ENCODE assay signal across 1 cellular context in the genomic region with DNA sequence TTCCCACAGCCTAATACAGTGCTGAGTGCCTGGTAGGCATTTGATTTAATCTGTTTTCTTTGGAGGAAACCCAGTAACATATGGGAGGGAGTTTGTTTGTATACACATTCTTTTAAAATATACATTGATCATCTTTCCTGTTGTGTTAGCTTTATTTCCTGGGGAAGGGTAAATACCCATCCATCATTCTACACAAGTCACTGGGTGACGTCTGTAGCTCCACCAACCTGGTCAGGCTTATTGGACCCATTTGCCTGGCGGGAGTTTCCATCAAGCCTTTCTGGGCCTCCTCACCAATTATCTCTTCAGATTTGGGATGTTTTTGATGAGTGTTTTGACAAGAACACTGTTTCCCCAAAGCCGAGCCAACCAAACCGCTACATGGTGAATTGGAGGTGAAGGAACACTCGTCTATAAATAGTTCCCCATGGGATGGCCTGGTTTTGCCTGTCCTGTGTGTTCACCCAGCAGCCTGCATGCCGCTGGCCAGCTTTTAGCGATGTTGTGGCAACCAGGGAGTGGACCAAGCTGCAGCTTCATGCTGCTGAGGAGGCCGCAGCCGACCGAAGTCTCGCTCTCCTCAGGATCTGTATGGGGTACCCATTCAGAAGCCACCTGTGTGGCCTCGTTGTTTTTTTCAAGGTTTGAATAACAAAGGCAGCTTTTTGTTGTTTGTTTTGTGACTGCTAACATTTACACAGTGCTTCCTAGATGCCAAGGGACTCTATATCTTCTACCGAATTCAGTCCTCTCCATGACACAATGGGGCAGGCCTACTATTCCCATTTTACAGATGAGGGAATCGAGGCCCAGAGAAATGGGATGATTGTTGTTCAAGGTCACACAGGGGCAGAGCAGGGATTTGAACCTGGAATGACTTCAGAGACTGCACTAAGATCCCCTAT.
TF ChIP-seq lines count a peak whose summit lies in the region.

No MANE protein-coding gene starts in this region.

TF ChIP-seq in HepG2, 621 proteins besides CTCF, POLR2A, EP300 and RAD21 (continues in another document):
- TF ChIP-seq, protein P1, sequence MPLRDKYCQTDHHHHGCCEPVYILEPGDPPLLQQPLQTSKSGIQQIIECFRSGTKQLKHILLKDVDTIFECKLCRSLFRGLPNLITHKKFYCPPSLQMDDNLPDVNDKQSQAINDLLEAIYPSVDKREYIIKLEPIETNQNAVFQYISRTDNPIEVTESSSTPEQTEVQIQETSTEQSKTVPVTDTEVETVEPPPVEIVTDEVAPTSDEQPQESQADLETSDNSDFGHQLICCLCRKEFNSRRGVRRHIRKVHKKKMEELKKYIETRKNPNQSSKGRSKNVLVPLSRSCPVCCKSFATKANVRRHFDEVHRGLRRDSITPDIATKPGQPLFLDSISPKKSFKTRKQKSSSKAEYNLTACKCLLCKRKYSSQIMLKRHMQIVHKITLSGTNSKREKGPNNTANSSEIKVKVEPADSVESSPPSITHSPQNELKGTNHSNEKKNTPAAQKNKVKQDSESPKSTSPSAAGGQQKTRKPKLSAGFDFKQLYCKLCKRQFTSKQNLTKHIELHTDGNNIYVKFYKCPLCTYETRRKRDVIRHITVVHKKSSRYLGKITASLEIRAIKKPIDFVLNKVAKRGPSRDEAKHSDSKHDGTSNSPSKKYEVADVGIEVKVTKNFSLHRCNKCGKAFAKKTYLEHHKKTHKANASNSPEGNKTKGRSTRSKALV (CRISPR knock-in tag; IDR thresholded peaks at IDR 0.05) = no peak
- TF ChIP-seq NR2F6 (IDR thresholded peaks at IDR 0.05) (no peak), NR2F6 (CRISPR knock-in tag; IDR thresholded peaks at IDR 0.05) (no peak), KAT8 (CRISPR knock-in tag; IDR thresholded peaks at IDR 0.05) (peak; percentile 31; the same call in 1 of the 2 replicates), LCORL (IDR thresholded peaks at IDR 0.05) (no peak), LCORL (CRISPR knock-in tag; IDR thresholded peaks at IDR 0.05) (no peak), U2AF2 (IDR thresholded peaks at IDR 0.05; ENCODE audit: low read depth, low read length) (no peak), NCOA5 (CRISPR knock-in tag; IDR thresholded peaks at IDR 0.05) (no peak), JUND (CRISPR knock-in tag; IDR thresholded peaks at IDR 0.05) (no peak), ZNF235 (CRISPR knock-in tag; IDR thresholded peaks at IDR 0.05; ENCODE audit: borderline replicate concordance) (no peak), HMG20B (CRISPR knock-in tag; conservative IDR thresholded peaks at IDR 0.05) (no peak), KDM4B (CRISPR knock-in tag; IDR thresholded peaks at IDR 0.05) (no peak), SRSF1 (optimal IDR thresholded peaks at IDR 0.05; ENCODE audit: low read depth, low read length) (no peak), ZFP41 (CRISPR knock-in tag; IDR thresholded peaks at IDR 0.05; ENCODE audit: borderline replicate concordance) (no peak), ZNF546 (CRISPR knock-in tag; conservative IDR thresholded peaks at IDR 0.05) (no peak), NR2F1 (CRISPR knock-in tag; IDR thresholded peaks at IDR 0.05) (no peak), HOXD1 (CRISPR knock-in tag; IDR thresholded peaks at IDR 0.05) (peak; percentile 99), CCAR2 (optimal IDR thresholded peaks at IDR 0.05; ENCODE audit: low read depth, low read length) (no peak), MTF1 (CRISPR knock-in tag; IDR thresholded peaks at IDR 0.05) (no peak), NRL (CRISPR knock-in tag; IDR thresholded peaks at IDR 0.05; ENCODE audit: borderline replicate concordance) (no peak), ZNF629 (CRISPR knock-in tag; conservative IDR thresholded peaks at IDR 0.05) (peak; percentile 95), CBX2 (IDR thresholded peaks at IDR 0.05; ENCODE audit: low read depth, low read length) (no peak), CBX2 (CRISPR knock-in tag; IDR thresholded peaks at IDR 0.05; ENCODE audit: low read depth) (no peak), ZNF432 (CRISPR knock-in tag; IDR thresholded peaks at IDR 0.05; ENCODE audit: borderline replicate concordance) (no peak), CHD4 (IDR thresholded peaks at IDR 0.05; ENCODE audit: borderline replicate concordance, low read length) (peak; percentile 76; the same call in 1 of the 2 replicates), MED13 (CRISPR knock-in tag; IDR thresholded peaks at IDR 0.05) (no peak), TCF7 (IDR thresholded peaks at IDR 0.05; ENCODE audit: low read depth) (no peak), SOX13 (IDR thresholded peaks at IDR 0.05) (no peak), SOX13 (CRISPR knock-in tag; conservative IDR thresholded peaks at IDR 0.05 in 1 of 2, IDR thresholded peaks at IDR 0.05 in 1 of 2) (peak in 1 of 2 experiments; percentile 47; a peak in 2 of 4 replicates), CHD2 (IDR thresholded peaks at IDR 0.05; ENCODE audit: low read depth, low read length) (no peak), ZNF430 (CRISPR knock-in tag; IDR thresholded peaks at IDR 0.05) (no peak), ZNF326 (CRISPR knock-in tag; IDR thresholded peaks at IDR 0.05; ENCODE audit: borderline replicate concordance) (no peak), AGO2 (optimal IDR thresholded peaks at IDR 0.05; ENCODE audit: low read depth, low read length) (no peak), ZNF383 (CRISPR knock-in tag; IDR thresholded peaks at IDR 0.05; ENCODE audit: borderline replicate concordance) (no peak), ZNF263 (CRISPR knock-in tag; IDR thresholded peaks at IDR 0.05) (no peak), ZNF143 (CRISPR knock-in tag; IDR thresholded peaks at IDR 0.05) (no peak), MED8 (CRISPR knock-in tag; IDR thresholded peaks at IDR 0.05; ENCODE audit: insufficient replicate concordance) (no peak), ZBTB38 (CRISPR knock-in tag; IDR thresholded peaks at IDR 0.05) (peak; percentile 79; the same call in 1 of the 2 replicates), ATRX (CRISPR knock-in tag; IDR thresholded peaks at IDR 0.05; ENCODE audit: borderline replicate concordance) (no peak), SAP130 (CRISPR knock-in tag; IDR thresholded peaks at IDR 0.05; ENCODE audit: low read depth) (peak; percentile 19)
- TF ChIP-seq, protein P2, sequence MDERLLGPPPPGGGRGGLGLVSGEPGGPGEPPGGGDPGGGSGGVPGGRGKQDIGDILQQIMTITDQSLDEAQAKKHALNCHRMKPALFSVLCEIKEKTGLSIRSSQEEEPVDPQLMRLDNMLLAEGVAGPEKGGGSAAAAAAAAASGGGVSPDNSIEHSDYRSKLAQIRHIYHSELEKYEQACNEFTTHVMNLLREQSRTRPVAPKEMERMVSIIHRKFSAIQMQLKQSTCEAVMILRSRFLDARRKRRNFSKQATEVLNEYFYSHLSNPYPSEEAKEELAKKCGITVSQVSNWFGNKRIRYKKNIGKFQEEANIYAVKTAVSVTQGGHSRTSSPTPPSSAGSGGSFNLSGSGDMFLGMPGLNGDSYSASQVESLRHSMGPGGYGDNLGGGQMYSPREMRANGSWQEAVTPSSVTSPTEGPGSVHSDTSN (CRISPR knock-in tag; IDR thresholded peaks at IDR 0.05) = no peak
- TF ChIP-seq, protein P3, sequence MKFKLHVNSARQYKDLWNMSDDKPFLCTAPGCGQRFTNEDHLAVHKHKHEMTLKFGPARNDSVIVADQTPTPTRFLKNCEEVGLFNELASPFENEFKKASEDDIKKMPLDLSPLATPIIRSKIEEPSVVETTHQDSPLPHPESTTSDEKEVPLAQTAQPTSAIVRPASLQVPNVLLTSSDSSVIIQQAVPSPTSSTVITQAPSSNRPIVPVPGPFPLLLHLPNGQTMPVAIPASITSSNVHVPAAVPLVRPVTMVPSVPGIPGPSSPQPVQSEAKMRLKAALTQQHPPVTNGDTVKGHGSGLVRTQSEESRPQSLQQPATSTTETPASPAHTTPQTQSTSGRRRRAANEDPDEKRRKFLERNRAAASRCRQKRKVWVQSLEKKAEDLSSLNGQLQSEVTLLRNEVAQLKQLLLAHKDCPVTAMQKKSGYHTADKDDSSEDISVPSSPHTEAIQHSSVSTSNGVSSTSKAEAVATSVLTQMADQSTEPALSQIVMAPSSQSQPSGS (CRISPR knock-in tag; IDR thresholded peaks at IDR 0.05) = no peak
- TF ChIP-seq, protein P4, sequence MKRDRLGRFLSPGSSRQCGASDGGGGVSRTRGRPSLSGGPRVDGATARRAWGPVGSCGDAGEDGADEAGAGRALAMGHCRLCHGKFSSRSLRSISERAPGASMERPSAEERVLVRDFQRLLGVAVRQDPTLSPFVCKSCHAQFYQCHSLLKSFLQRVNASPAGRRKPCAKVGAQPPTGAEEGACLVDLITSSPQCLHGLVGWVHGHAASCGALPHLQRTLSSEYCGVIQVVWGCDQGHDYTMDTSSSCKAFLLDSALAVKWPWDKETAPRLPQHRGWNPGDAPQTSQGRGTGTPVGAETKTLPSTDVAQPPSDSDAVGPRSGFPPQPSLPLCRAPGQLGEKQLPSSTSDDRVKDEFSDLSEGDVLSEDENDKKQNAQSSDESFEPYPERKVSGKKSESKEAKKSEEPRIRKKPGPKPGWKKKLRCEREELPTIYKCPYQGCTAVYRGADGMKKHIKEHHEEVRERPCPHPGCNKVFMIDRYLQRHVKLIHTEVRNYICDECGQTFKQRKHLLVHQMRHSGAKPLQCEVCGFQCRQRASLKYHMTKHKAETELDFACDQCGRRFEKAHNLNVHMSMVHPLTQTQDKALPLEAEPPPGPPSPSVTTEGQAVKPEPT (CRISPR knock-in tag; IDR thresholded peaks at IDR 0.05; ENCODE audit: low read depth) = no peak
- TF ChIP-seq, protein P5, sequence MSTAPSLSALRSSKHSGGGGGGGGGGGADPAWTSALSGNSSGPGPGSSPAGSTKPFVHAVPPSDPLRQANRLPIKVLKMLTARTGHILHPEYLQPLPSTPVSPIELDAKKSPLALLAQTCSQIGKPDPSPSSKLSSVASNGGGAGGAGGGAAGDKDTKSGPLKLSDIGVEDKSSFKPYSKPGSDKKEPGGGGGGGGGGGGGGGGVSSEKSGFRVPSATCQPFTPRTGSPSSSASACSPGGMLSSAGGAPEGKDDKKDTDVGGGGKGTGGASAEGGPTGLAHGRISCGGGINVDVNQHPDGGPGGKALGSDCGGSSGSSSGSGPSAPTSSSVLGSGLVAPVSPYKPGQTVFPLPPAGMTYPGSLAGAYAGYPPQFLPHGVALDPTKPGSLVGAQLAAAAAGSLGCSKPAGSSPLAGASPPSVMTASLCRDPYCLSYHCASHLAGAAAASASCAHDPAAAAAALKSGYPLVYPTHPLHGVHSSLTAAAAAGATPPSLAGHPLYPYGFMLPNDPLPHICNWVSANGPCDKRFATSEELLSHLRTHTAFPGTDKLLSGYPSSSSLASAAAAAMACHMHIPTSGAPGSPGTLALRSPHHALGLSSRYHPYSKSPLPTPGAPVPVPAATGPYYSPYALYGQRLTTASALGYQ (CRISPR knock-in tag; IDR thresholded peaks at IDR 0.05) = no peak
- TF ChIP-seq, protein P6, sequence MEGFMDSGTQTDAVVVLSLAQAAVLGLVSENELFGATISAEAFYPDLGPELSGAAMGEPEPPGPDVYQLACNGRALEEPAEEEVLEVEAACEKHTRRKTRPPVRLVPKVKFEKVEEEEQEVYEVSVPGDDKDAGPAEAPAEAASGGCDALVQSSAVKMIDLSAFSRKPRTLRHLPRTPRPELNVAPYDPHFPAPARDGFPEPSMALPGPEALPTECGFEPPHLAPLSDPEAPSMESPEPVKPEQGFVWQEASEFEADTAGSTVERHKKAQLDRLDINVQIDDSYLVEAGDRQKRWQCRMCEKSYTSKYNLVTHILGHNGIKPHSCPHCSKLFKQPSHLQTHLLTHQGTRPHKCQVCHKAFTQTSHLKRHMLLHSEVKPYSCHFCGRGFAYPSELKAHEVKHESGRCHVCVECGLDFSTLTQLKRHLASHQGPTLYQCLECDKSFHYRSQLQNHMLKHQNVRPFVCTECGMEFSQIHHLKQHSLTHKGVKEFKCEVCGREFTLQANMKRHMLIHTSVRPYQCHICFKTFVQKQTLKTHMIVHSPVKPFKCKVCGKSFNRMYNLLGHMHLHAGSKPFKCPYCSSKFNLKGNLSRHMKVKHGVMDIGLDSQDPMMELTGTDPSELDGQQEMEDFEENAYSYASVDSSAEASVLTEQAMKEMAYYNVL (CRISPR knock-in tag; IDR thresholded peaks at IDR 0.05; ENCODE audit: borderline replicate concordance) = no peak
- TF ChIP-seq, protein P7, sequence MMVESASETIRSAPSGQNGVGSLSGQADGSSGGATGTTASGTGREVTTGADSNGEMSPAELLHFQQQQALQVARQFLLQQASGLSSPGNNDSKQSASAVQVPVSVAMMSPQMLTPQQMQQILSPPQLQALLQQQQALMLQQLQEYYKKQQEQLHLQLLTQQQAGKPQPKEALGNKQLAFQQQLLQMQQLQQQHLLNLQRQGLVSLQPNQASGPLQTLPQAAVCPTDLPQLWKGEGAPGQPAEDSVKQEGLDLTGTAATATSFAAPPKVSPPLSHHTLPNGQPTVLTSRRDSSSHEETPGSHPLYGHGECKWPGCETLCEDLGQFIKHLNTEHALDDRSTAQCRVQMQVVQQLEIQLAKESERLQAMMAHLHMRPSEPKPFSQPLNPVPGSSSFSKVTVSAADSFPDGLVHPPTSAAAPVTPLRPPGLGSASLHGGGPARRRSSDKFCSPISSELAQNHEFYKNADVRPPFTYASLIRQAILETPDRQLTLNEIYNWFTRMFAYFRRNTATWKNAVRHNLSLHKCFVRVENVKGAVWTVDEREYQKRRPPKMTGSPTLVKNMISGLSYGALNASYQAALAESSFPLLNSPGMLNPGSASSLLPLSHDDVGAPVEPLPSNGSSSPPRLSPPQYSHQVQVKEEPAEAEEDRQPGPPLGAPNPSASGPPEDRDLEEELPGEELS (CRISPR knock-in tag; IDR thresholded peaks at IDR 0.05) = peak; percentile 36
- TF ChIP-seq, protein P8, sequence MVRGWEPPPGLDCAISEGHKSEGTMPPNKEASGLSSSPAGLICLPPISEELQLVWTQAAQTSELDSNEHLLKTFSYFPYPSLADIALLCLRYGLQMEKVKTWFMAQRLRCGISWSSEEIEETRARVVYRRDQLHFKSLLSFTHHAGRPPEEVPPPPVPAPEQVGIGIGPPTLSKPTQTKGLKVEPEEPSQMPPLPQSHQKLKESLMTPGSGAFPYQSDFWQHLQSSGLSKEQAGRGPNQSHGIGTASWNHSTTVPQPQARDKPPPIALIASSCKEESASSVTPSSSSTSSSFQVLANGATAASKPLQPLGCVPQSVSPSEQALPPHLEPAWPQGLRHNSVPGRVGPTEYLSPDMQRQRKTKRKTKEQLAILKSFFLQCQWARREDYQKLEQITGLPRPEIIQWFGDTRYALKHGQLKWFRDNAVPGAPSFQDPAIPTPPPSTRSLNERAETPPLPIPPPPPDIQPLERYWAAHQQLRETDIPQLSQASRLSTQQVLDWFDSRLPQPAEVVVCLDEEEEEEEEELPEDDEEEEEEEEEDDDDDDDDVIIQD (CRISPR knock-in tag; IDR thresholded peaks at IDR 0.05; ENCODE audit: low read depth) = 0 out of 2 replicates have a peak, but pooled peaks have one; percentile 30
- TF ChIP-seq, protein P9, sequence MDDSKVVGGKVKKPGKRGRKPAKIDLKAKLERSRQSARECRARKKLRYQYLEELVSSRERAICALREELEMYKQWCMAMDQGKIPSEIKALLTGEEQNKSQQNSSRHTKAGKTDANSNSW (CRISPR knock-in tag; IDR thresholded peaks at IDR 0.05; ENCODE audit: borderline replicate concordance) = no peak
